ENCODE assay signal across 9 cellular contexts in the genomic region with DNA sequence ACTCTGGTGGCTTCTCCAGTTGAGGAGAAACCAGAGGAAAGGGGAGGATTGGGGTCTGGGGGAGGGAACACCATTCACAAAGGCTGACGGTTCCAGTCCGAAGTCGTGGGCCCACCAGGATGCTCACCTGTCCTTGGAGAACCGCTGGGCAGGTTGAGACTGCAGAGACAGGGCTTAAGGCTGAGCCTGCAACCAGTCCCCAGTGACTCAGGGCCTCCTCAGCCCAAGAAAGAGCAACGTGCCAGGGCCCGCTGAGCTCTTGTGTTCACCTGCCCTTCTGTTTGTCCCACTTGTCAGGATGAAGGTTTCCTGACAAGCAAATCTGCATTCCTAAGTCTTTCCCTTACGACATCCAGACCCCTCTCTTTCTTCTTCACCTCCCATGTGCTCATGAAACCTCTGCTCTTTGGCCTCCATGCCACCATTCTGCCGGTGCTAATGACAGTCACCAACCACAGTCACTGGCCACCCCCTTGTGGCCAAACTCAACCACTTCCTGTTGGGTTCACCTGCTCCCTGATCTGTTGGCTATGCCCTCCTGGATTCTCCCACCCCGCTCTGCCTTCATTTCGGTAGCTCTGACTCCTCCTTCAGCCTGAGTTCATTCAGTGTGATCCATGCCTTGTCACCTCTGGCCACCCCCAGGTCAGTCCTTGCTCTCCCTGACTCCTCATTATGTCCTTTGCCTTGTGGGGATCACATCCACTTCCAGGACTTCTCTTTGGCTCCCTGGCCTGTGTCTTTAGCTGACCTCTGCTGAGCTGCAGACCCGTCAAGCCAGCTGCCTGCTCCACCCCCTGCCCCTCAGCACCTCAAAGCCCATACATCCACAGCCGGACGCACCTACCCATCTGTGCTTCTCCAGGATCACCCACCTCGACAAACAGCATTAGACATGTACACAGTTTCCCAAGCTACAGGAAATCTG. TPM values are rescaled to one million over a fixed set of nuclear protein-coding genes. Genes with fewer than 3 reads are reported as not detected.
DNase-seq lines count a peak whose midpoint lies in the region; ATAC-seq and TF ChIP-seq lines count a peak whose summit lies in the region.
"Had no signal": no experiment of that assay in that cellular context is flagged by ENCODE, and none has a peak within 500 bp of the region (broad histone marks: within the 10 kb centered on the region; RNA-seq: fewer than 3 reads in every experiment).

No MANE protein-coding gene starts in this region.

- no peaks in the 10 kb centered on the region for H3K79me2 ChIP-seq in Loucy (ENCODE audit: insufficient read depth, low read length)

- H3K27ac ChIP-seq in esophagus squamous epithelium = no peak overlapping the region

- H3K4me3 ChIP-seq in Loucy (ENCODE audit: low read length, poor library complexity, severe bottlenecking) (no peak overlapping the region), esophagus squamous epithelium (no peak overlapping the region)

- peak; percentile 70 for ATAC-seq in GM18909 (IDR thresholded peaks at IDR 0.05; ENCODE audit: poor library complexity, unreplicated experiment)
- no peak for ATAC-seq in GM21717 (IDR thresholded peaks at IDR 0.05; ENCODE audit: unreplicated experiment)
- no peak for ATAC-seq in HG02870 (IDR thresholded peaks at IDR 0.05; ENCODE audit: unreplicated experiment)

- no peak overlapping the region for H2AFZ ChIP-seq in Loucy (ENCODE audit: low read length)

- H3K36me3 ChIP-seq in Loucy (ENCODE audit: insufficient read depth, low read length) = no peaks in the 10 kb centered on the region
- H3K36me3 ChIP-seq in esophagus squamous epithelium = no peaks in the 10 kb centered on the region

- intact Hi-C loops in CD14-positive monocyte (cut with micrococcal nuclease) (no loop called here), esophagus squamous epithelium (cut with DNase I) (no loop called here)

- no peaks in the 10 kb centered on the region for H3K9me3 Mint-ChIP-seq in CD14-positive monocyte
- H3K9me3 Mint-ChIP-seq: activated naive CD4-positive, alpha-beta T cell treated with anti-CD3 and anti-CD28 coated beads, Interleukin-2, amount 50 U/mL, for 72 hours had no signal

- no peaks in the 10 kb centered on the region for H3K9me2 ChIP-seq in Loucy (replicated peaks; ENCODE audit: low read depth, low read length)

- H3K9me3 ChIP-seq in Loucy (ENCODE audit: insufficient read depth, low read depth, low read length) = no peaks in the 10 kb centered on the region
- no peaks in the 10 kb centered on the region for H3K9me3 ChIP-seq in esophagus squamous epithelium

- H4K20me1 ChIP-seq in Loucy (ENCODE audit: insufficient read depth, low read length, poor library complexity, severe bottlenecking) = no peaks in the 10 kb centered on the region

- H3K27me3 ChIP-seq in Loucy (ENCODE audit: insufficient read depth, low read length, poor library complexity, severe bottlenecking) = no peaks in the 10 kb centered on the region
- peaks cover 0 to 59% (median 0%) of the 10 kb centered on the region in 4 donors for H3K27me3 ChIP-seq in esophagus squamous epithelium

- H3K4me2 ChIP-seq in Loucy (ENCODE audit: low read depth, low read length, poor library complexity, severe bottlenecking) = no peak overlapping the region

- H3K36me3 Mint-ChIP-seq in CD14-positive monocyte = peaks cover 8% of the 10 kb centered on the region in 2 donors
- H3K36me3 Mint-ChIP-seq: activated naive CD4-positive, alpha-beta T cell treated with anti-CD3 and anti-CD28 coated beads, Interleukin-2, amount 50 U/mL, for 72 hours had no signal

- WGBS in esophagus squamous epithelium, 2 donors = 53 to 59% methylated on average over 14 of the region's 14 CpGs

- no peak for DNase-seq in CD14-positive monocyte (ENCODE audit: low spot score)
- no peak for DNase-seq in esophagus squamous epithelium (lab: John Stamatoyannopoulos, UW)
- no peak for DNase-seq in anterior cingulate cortex (lab: John Stamatoyannopoulos, UW)
- no peak for DNase-seq in NCI-H446 treated with DMSO at 0.1 percent for 48 hours (lab: John Stamatoyannopoulos, UW)

- TF ChIP-seq CTCF in CD14-positive monocyte (IDR thresholded peaks at IDR 0.05) (peak; percentile 21), Loucy (conservative IDR thresholded peaks at IDR 0.05; ENCODE audit: low read length) (peak; percentile 33), esophagus squamous epithelium (IDR thresholded peaks at IDR 0.05) (peak in 4 of 6 experiments; percentile 11 to 57 (median 22))

- no peak overlapping the region for H3K9ac ChIP-seq in Loucy (ENCODE audit: low read depth, low read length, poor library complexity, severe bottlenecking)

- peaks cover 13 to 23% (median 19%) of the 10 kb centered on the region in 3 donors for H3K27me3 Mint-ChIP-seq in CD14-positive monocyte (ENCODE audit: low read depth in 3 of 3)

- H3K4me3 Mint-ChIP-seq in CD14-positive monocyte = no peak overlapping the region

- no peaks in the 10 kb centered on the region for H3K4me1 Mint-ChIP-seq in CD14-positive monocyte

- no peak overlapping the region for H3K27ac Mint-ChIP-seq in CD14-positive monocyte
- H3K27ac Mint-ChIP-seq: activated naive CD4-positive, alpha-beta T cell treated with anti-CD3 and anti-CD28 coated beads, Interleukin-2, amount 50 U/mL, for 72 hours had no signal

- peaks cover 37% of the 10 kb centered on the region for H3K4me1 ChIP-seq in Loucy (ENCODE audit: insufficient read depth, low read length, poor library complexity, severe bottlenecking)
- H3K4me1 ChIP-seq in esophagus squamous epithelium = peaks cover 0 to 30% (median 6%) of the 10 kb centered on the region in 3 donors

- H3F3A ChIP-seq in Loucy (ENCODE audit: low read depth) = no peaks in the 10 kb centered on the region

- no peak for TF ChIP-seq POLR2A in esophagus squamous epithelium (IDR thresholded peaks at IDR 0.05)

RNA-seq across cellular contexts. Expression of a gene that starts 17.6 kb away (rescaled TPM):
- polyA plus RNA-seq in CD14-positive monocyte = not detected
- under 1 TPM in 1 of 4 donors, not detected in 3; 0.15 TPM for total RNA-seq in esophagus squamous epithelium
- total RNA-seq: activated naive CD4-positive, alpha-beta T cell treated with anti-CD3 and anti-CD28 coated beads, Interleukin-2, amount 50 U/mL, for 72 hours had no signal

RNA-seq across cellular contexts. Expression of a gene that starts 47.7 kb away (rescaled TPM):
- 10 to 100 TPM in 1 of 2 donors, 1 to 10 TPM in 1; 7.6 to 12.5 TPM for polyA plus RNA-seq in CD14-positive monocyte
- total RNA-seq in esophagus squamous epithelium = 10 to 100 TPM; 16.6 to 30.9 (median 22.8) TPM
